Comparison of ENCODE assay signal across 8 cellular contexts in genomic region chr11:64449381-64450167, GRCh38.
DNase-seq lines count a peak whose midpoint lies in the region; ATAC-seq and TF ChIP-seq lines count a peak whose summit lies in the region.

No MANE protein-coding gene starts in this region.

- peak overlapping the region; percentile 24 for H3K27ac ChIP-seq in angular gyrus (ENCODE audit: low read depth, low read length)

- H3K36me3 Mint-ChIP-seq in T-helper 17 cell (ENCODE audit: low read depth) = no peaks in the 10 kb centered on the region

- TF ChIP-seq CTCF in AG09309 (IDR thresholded peaks at IDR 0.05; ENCODE audit: control insufficient read depth, insufficient read depth, low read depth, low read length, missing control alignments) = peak; percentile 86

- peaks cover 22% of the 10 kb centered on the region for H3K27me3 Mint-ChIP-seq in T-helper 17 cell

- no peak overlapping the region for H3K4me3 ChIP-seq in AG09309 (ENCODE audit: control insufficient read depth, low read depth, low read length)

- no peak overlapping the region for H3K27ac Mint-ChIP-seq in T-helper 17 cell

- ATAC-seq in GM19035 (IDR thresholded peaks at IDR 0.05; ENCODE audit: unreplicated experiment) (peak; percentile 69), T-helper 17 cell (peak; percentile 94), GM21367 (IDR thresholded peaks at IDR 0.05; ENCODE audit: unreplicated experiment) (no peak)

- peaks cover 9% of the 10 kb centered on the region for H3K4me1 Mint-ChIP-seq in T-helper 17 cell

- peak overlapping the region; percentile 91 for H3K4me3 Mint-ChIP-seq in T-helper 17 cell

- DNase-seq in AG09309 (ENCODE audit: low read depth) = no peak
- DNase-seq in NCI-H1105 treated with DMSO at 0.1 percent for 48 hours (lab: John Stamatoyannopoulos, UW) = peak; percentile 88
- peak; percentile 35 to 67 (median 47) for DNase-seq in T-helper 17 cell
- peak; percentile 80 for DNase-seq in hepatic stellate cell (ENCODE audit: low spot score)
- DNase-seq in renal cortical epithelial cell (ENCODE audit: low read depth) = peak; percentile 16

- no peaks in the 10 kb centered on the region for H3K9me3 ChIP-seq in T-helper 17 cell (ENCODE audit: control insufficient read depth, low read length, poor library complexity, severe bottlenecking)
